ENCODE assay signal across 14 cellular contexts in genomic region chr17:29283496-29283895, GRCh38. TPM values are rescaled to one million over a fixed set of nuclear protein-coding genes. Genes with fewer than 3 reads are reported as not detected.
DNase-seq lines count a peak whose midpoint lies in the region; ATAC-seq and TF ChIP-seq lines count a peak whose summit lies in the region.
"Had no signal": no experiment of that assay in that cellular context is flagged by ENCODE, and none has a peak within 500 bp of the region (broad histone marks: within the 10 kb centered on the region; RNA-seq: fewer than 3 reads in every experiment).

No MANE protein-coding gene starts in this region.

- intact Hi-C loops in sciatic nerve (cut with DNase I): no loop called here

- no peak for DNase-seq in activated T-cell treated with anti-CD3 and anti-CD28 coated beads, Interleukin-2, amount 50 U/mL, for 4 hours
- no peak for DNase-seq in activated T-cell treated with anti-CD3 and anti-CD28 coated beads, Interleukin-2, amount 50 U/mL, for 48 hours
- DNase-seq in NB4 (ENCODE audit: low read depth) (no peak), progenitor cell of endocrine pancreas (ENCODE audit: low spot score, unreplicated experiment) (no peak), islet precursor cell (no peak), sciatic nerve (ENCODE audit: low spot score) (no peak), NCI-H510A (lab: John Stamatoyannopoulos, UW) (no peak)
- DNase-seq: activated CD4-positive, alpha-beta T cell treated with anti-CD3 and anti-CD28 coated beads, Interleukin-2, amount 10 ng/mL, durations not matched to agents 7 days and 5 days; NCI-H2171 treated with DMSO at 0.1 percent for 48 hours; SJCRH30; testis had no signal

- no peak overlapping the region for H3K27ac Mint-ChIP-seq in progenitor cell of endocrine pancreas
- H3K27ac Mint-ChIP-seq: activated CD4-positive, alpha-beta T cell treated with anti-CD3 and anti-CD28 coated beads, Interleukin-2, amount 10 ng/mL, durations not matched to agents 7 days and 5 days had no signal

- H3K4me3 ChIP-seq in NB4 (ENCODE audit: low read depth, low read length): peak overlapping the region; percentile 51
- H3K4me3 ChIP-seq: SJCRH30, testis had no signal

- H3K9me3 Mint-ChIP-seq in activated T-cell treated with anti-CD3 and anti-CD28 coated beads, Interleukin-2, amount 50 U/mL, for 4 hours: peaks cover 11% of the 10 kb centered on the region
- no peaks in the 10 kb centered on the region for H3K9me3 Mint-ChIP-seq in progenitor cell of endocrine pancreas (ENCODE audit: low read depth)

- peak overlapping the region; percentile 19 for H3K27ac ChIP-seq in cingulate gyrus (ENCODE audit: low read depth, low read length)
- H3K27ac ChIP-seq: parathyroid adenoma, SJCRH30, testis had no signal

- ATAC-seq in activated T-cell treated with anti-CD3 and anti-CD28 coated beads, Interleukin-2, amount 50 U/mL, for 4 hours: peak in 1 of 2 donors; percentile 36
- no peak for ATAC-seq in sciatic nerve
- ATAC-seq: esophagus mucosa had no signal

- H3K27me3 Mint-ChIP-seq in activated T-cell treated with anti-CD3 and anti-CD28 coated beads, Interleukin-2, amount 50 U/mL, for 4 hours (ENCODE audit: low read depth): no peaks in the 10 kb centered on the region
- no peaks in the 10 kb centered on the region for H3K27me3 Mint-ChIP-seq in progenitor cell of endocrine pancreas
- H3K27me3 Mint-ChIP-seq: activated CD4-positive, alpha-beta T cell treated with anti-CD3 and anti-CD28 coated beads, Interleukin-2, amount 10 ng/mL, durations not matched to agents 7 days and 5 days had no signal

- peaks cover 62% of the 10 kb centered on the region for H3K36me3 Mint-ChIP-seq in activated T-cell treated with anti-CD3 and anti-CD28 coated beads, Interleukin-2, amount 50 U/mL, for 4 hours (ENCODE audit: insufficient read depth)
- H3K36me3 Mint-ChIP-seq in progenitor cell of endocrine pancreas (ENCODE audit: insufficient read depth): peaks cover 43% of the 10 kb centered on the region

- no peak for TF ChIP-seq POLR2A in NB4 (IDR thresholded peaks at IDR 0.05; ENCODE audit: extremely low read depth, insufficient read length)

- TF ChIP-seq CTCF in NB4 (IDR thresholded peaks at IDR 0.05; ENCODE audit: low read depth, low read length): peak; percentile 12
- peak; percentile 13 for TF ChIP-seq CTCF in progenitor cell of endocrine pancreas (IDR thresholded peaks at IDR 0.05; ENCODE audit: unreplicated experiment)

- peaks cover 68% of the 10 kb centered on the region for H3K4me1 Mint-ChIP-seq in activated T-cell treated with anti-CD3 and anti-CD28 coated beads, Interleukin-2, amount 50 U/mL, for 4 hours (ENCODE audit: low read depth)
- peaks cover 3% of the 10 kb centered on the region for H3K4me1 Mint-ChIP-seq in progenitor cell of endocrine pancreas (ENCODE audit: low read depth)

- H3K4me3 Mint-ChIP-seq in activated T-cell treated with anti-CD3 and anti-CD28 coated beads, Interleukin-2, amount 50 U/mL, for 4 hours: peak overlapping the region; percentile 13
- no peak overlapping the region for H3K4me3 Mint-ChIP-seq in progenitor cell of endocrine pancreas (ENCODE audit: low read depth)
- H3K4me3 Mint-ChIP-seq: activated CD4-positive, alpha-beta T cell treated with anti-CD3 and anti-CD28 coated beads, Interleukin-2, amount 10 ng/mL, durations not matched to agents 7 days and 5 days had no signal

RNA-seq across cellular contexts. Expression of gene NUFIP2, which starts 10.5 kb away (rescaled TPM):
- 10 to 100 TPM; 59.6 to 63.4 (median 60.9) TPM for total RNA-seq in activated T-cell treated with anti-CD3 and anti-CD28 coated beads, Interleukin-2, amount 50 U/mL, for 4 hours
- total RNA-seq in progenitor cell of endocrine pancreas (50.8 and 52.8 TPM in 2 replicates), sciatic nerve (53.9 TPM)

RNA-seq across cellular contexts. Expression of gene CRYBA1, which starts 36.8 kb away (rescaled TPM):
- not detected for total RNA-seq in activated T-cell treated with anti-CD3 and anti-CD28 coated beads, Interleukin-2, amount 50 U/mL, for 4 hours
- not detected in 2 replicates for total RNA-seq in progenitor cell of endocrine pancreas
- not detected for total RNA-seq in sciatic nerve
- total RNA-seq: activated CD4-positive, alpha-beta T cell treated with anti-CD3 and anti-CD28 coated beads, Interleukin-2, amount 10 ng/mL, durations not matched to agents 7 days and 5 days; esophagus mucosa; SJCRH30; testis had no signal
